In genomic region chr19:38930776-38931761, GRCh38 we compare ENCODE assay signal across 8 cellular contexts. TPM values are rescaled to one million over a fixed set of nuclear protein-coding genes. Genes with fewer than 3 reads are reported as not detected.
DNase-seq lines count a peak whose midpoint lies in the region; ATAC-seq and TF ChIP-seq lines count a peak whose summit lies in the region.

Gene MRPS12 (plus strand): TSS chr19:38930944. CDS start chr19:38931295, 351 bp downstream.

- peaks cover 12% of the 10 kb centered on the region; the same call in 1 of the 2 replicates for H3K9me3 ChIP-seq in HUES64 (ENCODE audit: insufficient read depth, low read depth, low read length)
- H3K9me3 ChIP-seq in OCI-LY7 (ENCODE audit: low read length) = peaks cover 10% of the 10 kb centered on the region; the same call in 1 of the 2 replicates
- no peaks in the 10 kb centered on the region for H3K9me3 ChIP-seq in fibroblast of lung (ENCODE audit: control insufficient read depth, insufficient read depth, low read depth, low read length)

- DNase-seq in DMS53 (lab: John Stamatoyannopoulos, UW) (peak; percentile 100), OCI-LY7 (ENCODE audit: low spot score) (peak; percentile 100), fibroblast of lung (ENCODE audit: low read depth in 2 of 2) (peak; percentile 98 to 99), naive B cell (peak; percentile 98)
- DNase-seq in activated T-helper 1 cell treated with anti-CD3 and anti-CD28 coated beads, Interleukin-2, amount 50 U/mL, for 16 hours (ENCODE audit: low read depth in 1 of 2, low spot score in 1 of 2) = peak; percentile 95
- peak; percentile 99 for DNase-seq in stimulated activated naive CD4-positive, alpha-beta T cell treated with Interleukin-2 at 50 U/mL for 16 hours (lab: John Stamatoyannopoulos, UW)

- ATAC-seq in GM21515 (IDR thresholded peaks at IDR 0.05; ENCODE audit: unreplicated experiment) (peak; percentile 90), naive B cell (ENCODE audit: low read depth in 2 of 2) (peak; percentile 93 to 95)

- H3K36me3 ChIP-seq in HUES64 (ENCODE audit: insufficient read depth, low read length) (peaks cover 40% of the 10 kb centered on the region), OCI-LY7 (ENCODE audit: insufficient read depth, low read length) (peaks cover 57% of the 10 kb centered on the region), fibroblast of lung (ENCODE audit: control insufficient read depth, insufficient read depth, low read length) (peaks cover 5% of the 10 kb centered on the region)

- POLR2A ChIA-PET in OCI-LY7 (lab: Charles Lee) = interaction anchor here (0.5 to 1.4 kb wide), 5 partner anchors 29 to 1424 kb away, joined by 3 to 5 read pairs (median 3); no protein-coding TSS in a partner anchor

- BruUV-seq in OCI-LY7 (replicated peaks; lab: Mats Ljungman, UMichigan) = TSS peak; percentile 82

- H3K4me2 ChIP-seq in OCI-LY7 (ENCODE audit: low read length) (peak within 1 kb of the TSS; percentile 91), fibroblast of lung (ENCODE audit: extremely low read depth, insufficient read depth, low read length) (peak within 1 kb of the TSS; percentile 94)

- peaks cover 0 to 9% of the 10 kb centered on the region in 2 donors for H3K36me3 Mint-ChIP-seq in naive B cell

- CTCF ChIA-PET in OCI-LY7 (lab: Charles Lee; ENCODE audit: unreplicated experiment) = interaction anchor here (0.5 to 1.9 kb wide), 6 partner anchors 31 to 503 kb away, joined by 3 to 6 read pairs (median 3); partner anchors contain the start of genes EIF3K, NFKBIB and SIRT2

- peak within 1 kb of the TSS; percentile 96 to 99 (median 98) for H3K4me3 Mint-ChIP-seq in naive B cell

- H2AFZ ChIP-seq in OCI-LY7 (ENCODE audit: low read length) = peak within 1 kb of the TSS; percentile 63
- H2AFZ ChIP-seq in fibroblast of lung (ENCODE audit: low read length) = peak within 1 kb of the TSS; percentile 93

- no peaks in the 10 kb centered on the region for H3K27me3 Mint-ChIP-seq in naive B cell

- TF ChIP-seq CTCF in OCI-LY7 (conservative IDR thresholded peaks at IDR 0.05; ENCODE audit: low read length) (no peak), fibroblast of lung (conservative IDR thresholded peaks at IDR 0.05 in 1 of 2, IDR thresholded peaks at IDR 0.05 in 1 of 2; ENCODE audit: low read depth in 1 of 2, low read length in 2 of 2) (no peak)

- H3K9me2 ChIP-seq in OCI-LY7 (ENCODE audit: insufficient read depth, low read length) = no peaks in the 10 kb centered on the region

- H3K27me3 ChIP-seq in HUES64 (ENCODE audit: insufficient read depth, low read length) (no peaks in the 10 kb centered on the region), fibroblast of lung (ENCODE audit: control insufficient read depth, insufficient read depth, low read length) (no peaks in the 10 kb centered on the region)

- peaks cover 26 to 29% (median 29%) of the 10 kb centered on the region in 3 donors for H3K4me1 Mint-ChIP-seq in naive B cell

- no peaks in the 10 kb centered on the region for H4K20me1 ChIP-seq in OCI-LY7 (ENCODE audit: insufficient read depth, low read length)
- no peaks in the 10 kb centered on the region for H4K20me1 ChIP-seq in fibroblast of lung (ENCODE audit: control insufficient read depth, extremely low read depth, insufficient read depth, low read length)

- H3K79me2 ChIP-seq in OCI-LY7 (ENCODE audit: insufficient read depth, low read depth, low read length) = peaks cover 45% of the 10 kb centered on the region
- peaks cover 25% of the 10 kb centered on the region for H3K79me2 ChIP-seq in fibroblast of lung (ENCODE audit: control insufficient read depth, insufficient read depth, low read length)

- H3K4me3 ChIP-seq in HUES64 (ENCODE audit: low read length) (peak within 1 kb of the TSS; percentile 78), OCI-LY7 (ENCODE audit: low read depth, low read length, poor library complexity, severe bottlenecking) (peak within 1 kb of the TSS; percentile 96), fibroblast of lung (replicated peaks in 1 of 4; ENCODE audit: control extremely low read depth in 1 of 4, insufficient read depth in 1 of 4, low read depth in 3 of 4, low read length in 4 of 4) (peak within 1 kb of the TSS; percentile 78 to 98 (median 98))

- intact Hi-C loops in OCI-LY7 (cut with micrococcal nuclease; ENCODE audit: unreplicated experiment) = loop anchor here (1.0 to 5.0 kb wide), 6 partner anchors 80 to 529 kb away; partner anchors contain the start of gene FAM98C

- peaks cover 0 to 15% (median 5%) of the 10 kb centered on the region in 7 donors for H3K9me3 Mint-ChIP-seq in naive B cell

- H3K9ac ChIP-seq in HUES64 (ENCODE audit: low read depth, low read length) (peak within 1 kb of the TSS; percentile 95), fibroblast of lung (ENCODE audit: insufficient read depth, low read length) (peak within 1 kb of the TSS; percentile 89)

- H3K27ac ChIP-seq in HUES64 (ENCODE audit: low read depth, low read length) = peak within 1 kb of the TSS; percentile 95
- H3K27ac ChIP-seq in OCI-LY7 (ENCODE audit: low read depth, low read length, poor library complexity, severe bottlenecking) = peak within 1 kb of the TSS; percentile 71
- H3K27ac ChIP-seq in fibroblast of lung (ENCODE audit: insufficient read depth, low read length) = peak within 1 kb of the TSS; percentile 89

- H3K4me1 ChIP-seq in HUES64 (ENCODE audit: insufficient read depth, low read length) (peaks cover 3% of the 10 kb centered on the region; the same call in 1 of the 2 replicates), OCI-LY7 (ENCODE audit: insufficient read depth, low read length, poor library complexity, severe bottlenecking) (peaks cover 31% of the 10 kb centered on the region), fibroblast of lung (ENCODE audit: control insufficient read depth, extremely low read depth, insufficient read depth, low read length) (peaks cover 5% of the 10 kb centered on the region)

- 5% methylated on average over 48 of the region's 48 CpGs for WGBS in HUES64

- H3K27ac Mint-ChIP-seq in naive B cell = peak within 1 kb of the TSS; percentile 94 to 100 (median 99)

RNA-seq across cellular contexts. Expression of gene MRPS12, which starts in this region (rescaled TPM):
- polyA plus RNA-seq in HUES64 (2013, experiment 1 of 2) = 67.7 TPM
- 49.6 TPM for polyA plus RNA-seq in HUES64 (2013, experiment 2 of 2)
- 74.6 TPM in 2 replicates for total RNA-seq in OCI-LY7 (2014; rRNA removed; shearing (Covaris generic))
- 55.5 and 63.5 TPM in 2 replicates for total RNA-seq in OCI-LY7 (2022)
- 21.8 and 22.3 TPM in 2 replicates for total RNA-seq in fibroblast of lung
- polyA plus RNA-seq in fibroblast of lung = 14.7 and 20.1 TPM in 2 replicates
- 37.9 and 57.5 TPM in 2 replicates for polyA plus RNA-seq in fibroblast of lung (2012)
- polyA minus RNA-seq in fibroblast of lung (ENCODE audit: low replicate concordance) = 11.3 and 32.9 TPM in 2 replicates
- 100 to 1,000 TPM in 2 of 6 donors, 10 to 100 TPM in 4; 66.8 to 117 (median 85.1) TPM for polyA plus RNA-seq in naive B cell (ENCODE audit: low read depth in 6 of 6)

Comparison
In these comparisons a context has a peak if more than half of its experiments do, and no peak if none do; other contexts are left out.
1. Peak in every context shown above with its lines: DNase-seq, ATAC-seq, H3K4me3 ChIP-seq and H3K27ac ChIP-seq.